ENCODE assay signal across 1 cellular context in the genomic region with DNA sequence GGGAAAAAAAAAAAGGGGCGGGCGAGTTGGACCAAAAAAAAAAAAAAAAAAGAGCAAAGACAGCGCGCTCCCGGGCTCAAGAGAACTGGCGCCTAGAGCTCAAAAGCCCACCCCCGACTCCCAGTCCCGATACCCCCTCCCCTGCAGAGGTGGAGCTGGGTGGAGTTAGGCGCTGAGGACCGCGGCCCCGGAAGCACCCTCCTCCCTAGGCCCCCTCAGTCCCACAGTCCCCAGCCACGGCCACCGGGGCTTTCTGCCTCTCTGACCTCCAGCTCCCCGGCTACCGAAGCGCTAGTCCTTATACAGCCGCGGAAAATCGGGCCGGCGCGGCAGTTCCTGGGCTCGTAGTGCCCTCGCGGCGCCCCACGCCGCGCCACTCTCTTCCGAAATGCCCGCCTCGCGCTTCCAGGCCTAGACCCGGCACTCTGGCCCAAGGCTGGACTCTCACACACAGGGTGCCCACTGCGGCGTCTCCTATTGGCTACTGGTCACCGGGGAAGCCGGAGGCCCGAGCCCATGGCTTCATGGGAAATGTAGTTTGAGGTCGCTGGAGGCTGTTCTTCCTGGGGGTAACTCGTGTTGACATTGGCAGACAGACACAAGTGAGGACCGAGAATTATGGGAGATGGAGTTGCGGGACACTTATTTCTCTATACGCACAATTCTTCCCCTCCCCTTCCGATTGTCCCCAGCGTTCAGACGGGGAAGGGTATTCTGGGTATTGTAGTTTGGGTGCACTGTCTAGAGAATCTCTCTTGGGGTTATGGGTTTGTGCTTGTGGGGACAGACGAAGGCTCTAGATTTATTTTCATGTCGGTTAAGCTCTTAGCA.
TF ChIP-seq lines count a peak whose summit lies in the region.

A gene with protein sequence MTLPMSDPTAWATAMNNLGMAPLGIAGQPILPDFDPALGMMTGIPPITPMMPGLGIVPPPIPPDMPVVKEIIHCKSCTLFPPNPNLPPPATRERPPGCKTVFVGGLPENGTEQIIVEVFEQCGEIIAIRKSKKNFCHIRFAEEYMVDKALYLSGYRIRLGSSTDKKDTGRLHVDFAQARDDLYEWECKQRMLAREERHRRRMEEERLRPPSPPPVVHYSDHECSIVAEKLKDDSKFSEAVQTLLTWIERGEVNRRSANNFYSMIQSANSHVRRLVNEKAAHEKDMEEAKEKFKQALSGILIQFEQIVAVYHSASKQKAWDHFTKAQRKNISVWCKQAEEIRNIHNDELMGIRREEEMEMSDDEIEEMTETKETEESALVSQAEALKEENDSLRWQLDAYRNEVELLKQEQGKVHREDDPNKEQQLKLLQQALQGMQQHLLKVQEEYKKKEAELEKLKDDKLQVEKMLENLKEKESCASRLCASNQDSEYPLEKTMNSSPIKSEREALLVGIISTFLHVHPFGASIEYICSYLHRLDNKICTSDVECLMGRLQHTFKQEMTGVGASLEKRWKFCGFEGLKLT (minus strand): TSS at position 427 of the 831 bp plus-strand sequence. CDS start 199,993 bp downstream, outside the sequence.

TF ChIP-seq in K562, 482 proteins besides CTCF, POLR2A, EP300 and RAD21 (continued from another document and continues in another):
- TF ChIP-seq ZBTB26 (CRISPR knock-in tag; IDR thresholded peaks at IDR 0.05), result no peak
- TF ChIP-seq FOXP1 (CRISPR knock-in tag; IDR thresholded peaks at IDR 0.05), result no peak
- TF ChIP-seq RREB1 (CRISPR knock-in tag; IDR thresholded peaks at IDR 0.05), result no peak
- TF ChIP-seq GABPA (tag; conservative IDR thresholded peaks at IDR 0.05; ENCODE audit: low read depth), result peak; percentile 93
- TF ChIP-seq, protein P1, sequence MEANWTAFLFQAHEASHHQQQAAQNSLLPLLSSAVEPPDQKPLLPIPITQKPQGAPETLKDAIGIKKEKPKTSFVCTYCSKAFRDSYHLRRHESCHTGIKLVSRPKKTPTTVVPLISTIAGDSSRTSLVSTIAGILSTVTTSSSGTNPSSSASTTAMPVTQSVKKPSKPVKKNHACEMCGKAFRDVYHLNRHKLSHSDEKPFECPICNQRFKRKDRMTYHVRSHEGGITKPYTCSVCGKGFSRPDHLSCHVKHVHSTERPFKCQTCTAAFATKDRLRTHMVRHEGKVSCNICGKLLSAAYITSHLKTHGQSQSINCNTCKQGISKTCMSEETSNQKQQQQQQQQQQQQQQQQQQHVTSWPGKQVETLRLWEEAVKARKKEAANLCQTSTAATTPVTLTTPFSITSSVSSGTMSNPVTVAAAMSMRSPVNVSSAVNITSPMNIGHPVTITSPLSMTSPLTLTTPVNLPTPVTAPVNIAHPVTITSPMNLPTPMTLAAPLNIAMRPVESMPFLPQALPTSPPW (CRISPR knock-in tag; IDR thresholded peaks at IDR 0.05), result peak; percentile 82
- TF ChIP-seq NFRKB (IDR thresholded peaks at IDR 0.05; ENCODE audit: low read depth), result no peak
- TF ChIP-seq TCF7L2 (IDR thresholded peaks at IDR 0.05; ENCODE audit: low read depth, low read length), result no peak
- TF ChIP-seq SMARCA4 (IDR thresholded peaks at IDR 0.05), result no peak
- TF ChIP-seq, protein P2, sequence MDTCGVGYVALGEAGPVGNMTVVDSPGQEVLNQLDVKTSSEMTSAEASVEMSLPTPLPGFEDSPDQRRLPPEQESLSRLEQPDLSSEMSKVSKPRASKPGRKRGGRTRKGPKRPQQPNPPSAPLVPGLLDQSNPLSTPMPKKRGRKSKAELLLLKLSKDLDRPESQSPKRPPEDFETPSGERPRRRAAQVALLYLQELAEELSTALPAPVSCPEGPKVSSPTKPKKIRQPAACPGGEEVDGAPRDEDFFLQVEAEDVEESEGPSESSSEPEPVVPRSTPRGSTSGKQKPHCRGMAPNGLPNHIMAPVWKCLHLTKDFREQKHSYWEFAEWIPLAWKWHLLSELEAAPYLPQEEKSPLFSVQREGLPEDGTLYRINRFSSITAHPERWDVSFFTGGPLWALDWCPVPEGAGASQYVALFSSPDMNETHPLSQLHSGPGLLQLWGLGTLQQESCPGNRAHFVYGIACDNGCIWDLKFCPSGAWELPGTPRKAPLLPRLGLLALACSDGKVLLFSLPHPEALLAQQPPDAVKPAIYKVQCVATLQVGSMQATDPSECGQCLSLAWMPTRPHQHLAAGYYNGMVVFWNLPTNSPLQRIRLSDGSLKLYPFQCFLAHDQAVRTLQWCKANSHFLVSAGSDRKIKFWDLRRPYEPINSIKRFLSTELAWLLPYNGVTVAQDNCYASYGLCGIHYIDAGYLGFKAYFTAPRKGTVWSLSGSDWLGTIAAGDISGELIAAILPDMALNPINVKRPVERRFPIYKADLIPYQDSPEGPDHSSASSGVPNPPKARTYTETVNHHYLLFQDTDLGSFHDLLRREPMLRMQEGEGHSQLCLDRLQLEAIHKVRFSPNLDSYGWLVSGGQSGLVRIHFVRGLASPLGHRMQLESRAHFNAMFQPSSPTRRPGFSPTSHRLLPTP (IDR thresholded peaks at IDR 0.05; ENCODE audit: borderline replicate concordance, extremely low read depth, insufficient read length), result no peak
- TF ChIP-seq POLR3A (IDR thresholded peaks at IDR 0.05; ENCODE audit: borderline replicate concordance, extremely low read depth, insufficient read depth, insufficient read length), result no peak
- no peak for TF ChIP-seq PHB (CRISPR knock-in tag; IDR thresholded peaks at IDR 0.05)
- TF ChIP-seq STAT5A (IDR thresholded peaks at IDR 0.05; ENCODE audit: borderline replicate concordance, low read length), result no peak
- no peak for TF ChIP-seq RBM22 (IDR thresholded peaks at IDR 0.05; ENCODE audit: low read depth, low read length, poor library complexity, severe bottlenecking)
- TF ChIP-seq ZNF583 (CRISPR knock-in tag; IDR thresholded peaks at IDR 0.05), result no peak
- no peak for TF ChIP-seq FOXA1 (IDR thresholded peaks at IDR 0.05; ENCODE audit: borderline replicate concordance)
- TF ChIP-seq ZNF175 (CRISPR knock-in tag; IDR thresholded peaks at IDR 0.05; ENCODE audit: low read depth), result no peak
- TF ChIP-seq MYC (IDR thresholded peaks at IDR 0.05; ENCODE audit: low read depth, low read length), result peak; percentile 66
- no peak for TF ChIP-seq MYC (CRISPR knock-in tag; IDR thresholded peaks at IDR 0.05; ENCODE audit: borderline replicate concordance, low read depth)
- TF ChIP-seq MAFF (IDR thresholded peaks at IDR 0.05; ENCODE audit: low read length), result no peak
- TF ChIP-seq KLF16 (IDR thresholded peaks at IDR 0.05), result no peak
- TF ChIP-seq SPI1 (IDR thresholded peaks at IDR 0.05; ENCODE audit: borderline replicate concordance, low read depth, low read length), result no peak
- TF ChIP-seq DIDO1 (tag; IDR thresholded peaks at IDR 0.05; ENCODE audit: low read depth), result no peak
- no peak; the same call in 1 of the 2 replicates for TF ChIP-seq LCOR (CRISPR knock-in tag; IDR thresholded peaks at IDR 0.05)
- TF ChIP-seq MECOM (CRISPR knock-in tag; IDR thresholded peaks at IDR 0.05), result no peak
- TF ChIP-seq MXI1 (IDR thresholded peaks at IDR 0.05; ENCODE audit: low read depth, low read length), result no peak
- no peak for TF ChIP-seq ZNF282 (CRISPR knock-in tag; IDR thresholded peaks at IDR 0.05)
- no peak for TF ChIP-seq TAL1 (IDR thresholded peaks at IDR 0.05)
- TF ChIP-seq, protein P3, sequence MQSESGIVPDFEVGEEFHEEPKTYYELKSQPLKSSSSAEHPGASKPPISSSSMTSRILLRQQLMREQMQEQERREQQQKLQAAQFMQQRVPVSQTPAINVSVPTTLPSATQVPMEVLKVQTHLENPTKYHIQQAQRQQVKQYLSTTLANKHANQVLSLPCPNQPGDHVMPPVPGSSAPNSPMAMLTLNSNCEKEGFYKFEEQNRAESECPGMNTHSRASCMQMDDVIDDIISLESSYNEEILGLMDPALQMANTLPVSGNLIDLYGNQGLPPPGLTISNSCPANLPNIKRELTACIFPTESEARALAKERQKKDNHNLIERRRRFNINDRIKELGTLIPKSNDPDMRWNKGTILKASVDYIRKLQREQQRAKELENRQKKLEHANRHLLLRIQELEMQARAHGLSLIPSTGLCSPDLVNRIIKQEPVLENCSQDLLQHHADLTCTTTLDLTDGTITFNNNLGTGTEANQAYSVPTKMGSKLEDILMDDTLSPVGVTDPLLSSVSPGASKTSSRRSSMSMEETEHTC (IDR thresholded peaks at IDR 0.05), result no peak
- TF ChIP-seq ZNF324 (CRISPR knock-in tag; IDR thresholded peaks at IDR 0.05), result no peak
- TF ChIP-seq, protein P4, sequence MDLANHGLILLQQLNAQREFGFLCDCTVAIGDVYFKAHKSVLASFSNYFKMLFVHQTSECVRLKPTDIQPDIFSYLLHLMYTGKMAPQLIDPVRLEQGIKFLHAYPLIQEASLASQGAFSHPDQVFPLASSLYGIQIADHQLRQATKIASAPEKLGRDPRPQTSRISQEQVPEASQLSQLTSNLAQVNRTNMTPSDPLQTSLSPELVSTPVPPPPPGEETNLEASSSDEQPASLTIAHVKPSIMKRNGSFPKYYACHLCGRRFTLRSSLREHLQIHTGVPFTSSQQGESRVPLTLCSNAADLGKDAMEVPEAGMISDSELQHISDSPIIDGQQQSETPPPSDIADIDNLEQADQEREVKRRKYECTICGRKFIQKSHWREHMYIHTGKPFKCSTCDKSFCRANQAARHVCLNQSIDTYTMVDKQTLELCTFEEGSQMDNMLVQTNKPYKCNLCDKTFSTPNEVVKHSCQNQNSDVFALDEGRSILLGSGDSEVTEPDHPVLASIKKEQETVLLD (IDR thresholded peaks at IDR 0.05), result no peak
- peak; percentile 73; the same call in 1 of the 2 replicates for TF ChIP-seq GABPB1 (CRISPR knock-in tag; IDR thresholded peaks at IDR 0.05)
- TF ChIP-seq ZNF444 (CRISPR knock-in tag; IDR thresholded peaks at IDR 0.05), result no peak
- TF ChIP-seq NKRF (IDR thresholded peaks at IDR 0.05; ENCODE audit: borderline replicate concordance), result peak; percentile 69; the same call in 1 of the 2 replicates
- no peak for TF ChIP-seq POLR3G (IDR thresholded peaks at IDR 0.05; ENCODE audit: extremely low read depth, insufficient read length, insufficient replicate concordance)
- no peak for TF ChIP-seq ZNF668 (CRISPR knock-in tag; IDR thresholded peaks at IDR 0.05)
- peak; percentile 75 for TF ChIP-seq TBP (optimal IDR thresholded peaks at IDR 0.05; ENCODE audit: low read depth, low read length)
- TF ChIP-seq NCOA6 (IDR thresholded peaks at IDR 0.05), result no peak
- TF ChIP-seq ARNT (IDR thresholded peaks at IDR 0.05), result no peak
- TF ChIP-seq, protein P5, sequence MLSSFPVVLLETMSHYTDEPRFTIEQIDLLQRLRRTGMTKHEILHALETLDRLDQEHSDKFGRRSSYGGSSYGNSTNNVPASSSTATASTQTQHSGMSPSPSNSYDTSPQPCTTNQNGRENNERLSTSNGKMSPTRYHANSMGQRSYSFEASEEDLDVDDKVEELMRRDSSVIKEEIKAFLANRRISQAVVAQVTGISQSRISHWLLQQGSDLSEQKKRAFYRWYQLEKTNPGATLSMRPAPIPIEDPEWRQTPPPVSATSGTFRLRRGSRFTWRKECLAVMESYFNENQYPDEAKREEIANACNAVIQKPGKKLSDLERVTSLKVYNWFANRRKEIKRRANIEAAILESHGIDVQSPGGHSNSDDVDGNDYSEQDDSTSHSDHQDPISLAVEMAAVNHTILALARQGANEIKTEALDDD (IDR thresholded peaks at IDR 0.05), result no peak
- TF ChIP-seq CBX1 (IDR thresholded peaks at IDR 0.05; ENCODE audit: low read depth), result no peak
